Comparison of ENCODE assay signal across 31 cellular contexts in genomic region chr3:111517801-111518200, GRCh38. TPM values are rescaled to one million over a fixed set of nuclear protein-coding genes. Genes with fewer than 3 reads are reported as not detected.
A peak's percentile ranks its signal among the peaks of the same experiment; 100 is the strongest.
DNase-seq lines count a peak whose midpoint lies in the region; ATAC-seq and TF ChIP-seq lines count a peak whose summit lies in the region.
"Had no signal": no experiment of that assay in that cellular context is flagged by ENCODE, and none has a peak within 500 bp of the region (broad histone marks: within the 10 kb centered on the region; RNA-seq: fewer than 3 reads in every experiment).

No MANE protein-coding gene starts in this region.

- H3K4me3 Mint-ChIP-seq in mesothelial cell of epicardium, result no peak overlapping the region
- H3K4me3 Mint-ChIP-seq: activated CD4-positive, alpha-beta T cell treated with anti-CD3 and anti-CD28 coated beads for 36 hours; activated CD8-positive, alpha-beta T cell treated with anti-CD3 and anti-CD28 coated beads, Interleukin-2, amount 10 ng/mL, durations not matched to agents 7 days and 5 days; effector memory CD8-positive, alpha-beta T cell; stimulated activated effector memory CD8-positive, alpha-beta T cell treated with anti-CD3 and anti-CD28 coated beads, Interleukin-12 subunit alpha, Interleukin-12 subunit beta, amount 100 ng/mL, for 72 hours had no signal

- H2AFZ ChIP-seq in mammary epithelial cell (ENCODE audit: low read depth, low read length), result no peak overlapping the region

- TF ChIP-seq POLR2A in breast epithelium (IDR thresholded peaks at IDR 0.05), result no peak

- H3K9me3 ChIP-seq in mammary epithelial cell (replicated peaks; ENCODE audit: insufficient read depth, low read length) (no peaks in the 10 kb centered on the region), breast epithelium (no peaks in the 10 kb centered on the region)
- H3K9me3 ChIP-seq: colonic mucosa, left ventricle myocardium inferior, upper lobe of left lung had no signal

- CTCF ChIA-PET in mammary epithelial cell (lab: Charles Lee; ENCODE audit: low non-redundant PET), result no interaction called here
- CTCF ChIA-PET in HEK293T (lab: Yijun Ruan, JAX), result no interaction called here

- no peak for TF ChIP-seq CTCF in mammary epithelial cell (conservative IDR thresholded peaks at IDR 0.05 in 1 of 2, IDR thresholded peaks at IDR 0.05 in 1 of 2; ENCODE audit: extremely low read depth in 1 of 2, insufficient read depth in 1 of 2, low read depth in 1 of 2, low read length in 2 of 2)
- no peak for TF ChIP-seq CTCF in breast epithelium (IDR thresholded peaks at IDR 0.05)
- no peak for TF ChIP-seq CTCF in mesothelial cell of epicardium (IDR thresholded peaks at IDR 0.05; ENCODE audit: unreplicated experiment)

- H3K9me3 Mint-ChIP-seq in mesothelial cell of epicardium, result no peaks in the 10 kb centered on the region
- H3K9me3 Mint-ChIP-seq: effector memory CD8-positive, alpha-beta T cell; stimulated activated effector memory CD8-positive, alpha-beta T cell treated with anti-CD3 and anti-CD28 coated beads, Interleukin-12 subunit alpha, Interleukin-12 subunit beta, amount 100 ng/mL, for 72 hours had no signal

- H3K4me2 ChIP-seq in mammary epithelial cell (ENCODE audit: insufficient read depth, low read depth, low read length), result no peak overlapping the region

- H3K27me3 ChIP-seq in mammary epithelial cell (ENCODE audit: insufficient read depth, low read length), result no peaks in the 10 kb centered on the region
- H3K27me3 ChIP-seq in breast epithelium, result no peaks in the 10 kb centered on the region
- H3K27me3 ChIP-seq: colonic mucosa, upper lobe of left lung had no signal

- in situ Hi-C loops in mammary epithelial cell (cut with MboI; ENCODE audit: low sequenced_read_pairs in 2 of 2), result no loop called here

- H3K27ac ChIP-seq in mammary epithelial cell (ENCODE audit: insufficient read depth, low read depth, low read length) (no peak overlapping the region), breast epithelium (no peak overlapping the region)
- H3K27ac ChIP-seq: colonic mucosa, left ventricle myocardium inferior, upper lobe of left lung had no signal

- peaks cover 35% of the 10 kb centered on the region for H3K4me1 Mint-ChIP-seq in mesothelial cell of epicardium
- H3K4me1 Mint-ChIP-seq: activated CD4-positive, alpha-beta T cell treated with anti-CD3 and anti-CD28 coated beads for 36 hours; stimulated activated effector memory CD8-positive, alpha-beta T cell treated with anti-CD3 and anti-CD28 coated beads, Interleukin-12 subunit alpha, Interleukin-12 subunit beta, amount 100 ng/mL, for 72 hours had no signal

- no peaks in the 10 kb centered on the region for H3K79me2 ChIP-seq in mammary epithelial cell (ENCODE audit: insufficient read depth, low read length)

- no peak overlapping the region for H3K9ac ChIP-seq in mammary epithelial cell (ENCODE audit: insufficient read depth, low read length)

- ATAC-seq in HG03097 (IDR thresholded peaks at IDR 0.05; ENCODE audit: low FRiP score, unreplicated experiment) (no peak), HG02870 (IDR thresholded peaks at IDR 0.05; ENCODE audit: unreplicated experiment) (no peak)
- ATAC-seq: activated CD4-positive, alpha-beta T cell treated with anti-CD3 and anti-CD28 coated beads for 36 hours; activated CD8-positive, alpha-beta T cell treated with anti-CD3 and anti-CD28 coated beads, Interleukin-2, amount 10 ng/mL, durations not matched to agents 7 days and 5 days; effector memory CD8-positive, alpha-beta T cell; K562; stimulated activated effector memory CD8-positive, alpha-beta T cell treated with anti-CD3 and anti-CD28 coated beads, Interleukin-12 subunit alpha, Interleukin-12 subunit beta, amount 100 ng/mL, for 72 hours had no signal

- H3K4me1 ChIP-seq in mammary epithelial cell (ENCODE audit: insufficient read depth, low read length), result no peaks in the 10 kb centered on the region
- H3K4me1 ChIP-seq in breast epithelium, result no peaks in the 10 kb centered on the region
- H3K4me1 ChIP-seq: colonic mucosa, left ventricle myocardium inferior, upper lobe of left lung had no signal

- H3K36me3 Mint-ChIP-seq in mesothelial cell of epicardium, result no peaks in the 10 kb centered on the region
- H3K36me3 Mint-ChIP-seq: stimulated activated effector memory CD8-positive, alpha-beta T cell treated with anti-CD3 and anti-CD28 coated beads, Interleukin-12 subunit alpha, Interleukin-12 subunit beta, amount 100 ng/mL, for 72 hours had no signal

- intact Hi-C loops in mammary epithelial cell (cut with micrococcal nuclease) (no loop called here), breast epithelium (cut with DNase I; ENCODE audit: low total_unique reads) (no loop called here)

- H4K20me1 ChIP-seq in mammary epithelial cell (ENCODE audit: insufficient read depth, low read length), result no peaks in the 10 kb centered on the region

- DNase-seq in mammary epithelial cell, result peak; percentile 27
- no peak for DNase-seq in breast epithelium (ENCODE audit: low spot score in 2 of 2)
- DNase-seq in amniotic epithelial cell (ENCODE audit: low read depth), result peak; percentile 40
- no peak for DNase-seq in mesothelial cell of epicardium (ENCODE audit: low spot score in 2 of 2, unreplicated experiment in 2 of 2)
- no peak for DNase-seq in ecto neural progenitor cell (ENCODE audit: low spot score)
- no peak for DNase-seq in HEK293T (ENCODE audit: extremely low spot score)
- DNase-seq: 8988T; activated CD4-positive, alpha-beta T cell treated with anti-CD3 and anti-CD28 coated beads for 36 hours; activated CD8-positive, alpha-beta T cell treated with anti-CD3 and anti-CD28 coated beads, Interleukin-2, amount 10 ng/mL, durations not matched to agents 7 days and 5 days; activated naive CD4-positive, alpha-beta T cell treated with anti-CD3 and anti-CD28 coated beads, Interleukin-2, amount 50 U/mL, for 16 hours; amygdala; Calu3; colonic mucosa; DMS79 treated with DMSO at 0.1 percent for 48 hours; effector memory CD8-positive, alpha-beta T cell; glutamatergic neuron; left ventricle myocardium inferior; mesendoderm; NCI-H1105 treated with DMSO at 0.1 percent for 48 hours; NCI-H2081 treated with DMSO at 0.1 percent for 48 hours; NCI-H226; NCI-H748 treated with DMSO at 0.1 percent for 48 hours; posterior cingulate gyrus; SIG-M5; stimulated activated CD4-positive, alpha-beta T cell treated with anti-CD3 and anti-CD28 coated beads, Interleukin-15, amount 100 ng/mL, for 24 hours; upper lobe of left lung had no signal

- POLR2A ChIA-PET in HEK293T (lab: Yijun Ruan, JAX), result no interaction called here

- H3K4me3 ChIP-seq in mammary epithelial cell (replicated peaks in 1 of 3; ENCODE audit: insufficient read depth in 1 of 3, low read depth in 2 of 3, low read length in 3 of 3) (no peak overlapping the region), breast epithelium (no peak overlapping the region)
- H3K4me3 ChIP-seq: colonic mucosa, K562, left ventricle myocardium inferior, upper lobe of left lung had no signal

- H3K27ac Mint-ChIP-seq in mesothelial cell of epicardium, result peak overlapping the region; percentile 72
- H3K27ac Mint-ChIP-seq: activated CD4-positive, alpha-beta T cell treated with anti-CD3 and anti-CD28 coated beads for 36 hours; activated CD8-positive, alpha-beta T cell treated with anti-CD3 and anti-CD28 coated beads, Interleukin-2, amount 10 ng/mL, durations not matched to agents 7 days and 5 days; effector memory CD8-positive, alpha-beta T cell; stimulated activated effector memory CD8-positive, alpha-beta T cell treated with anti-CD3 and anti-CD28 coated beads, Interleukin-12 subunit alpha, Interleukin-12 subunit beta, amount 100 ng/mL, for 72 hours had no signal

- BruUV-seq in mammary epithelial cell (replicated peaks; lab: Mats Ljungman, UMichigan), result no TSS peak

- no peaks in the 10 kb centered on the region for H3K27me3 Mint-ChIP-seq in mesothelial cell of epicardium (ENCODE audit: low read depth)
- H3K27me3 Mint-ChIP-seq: activated CD4-positive, alpha-beta T cell treated with anti-CD3 and anti-CD28 coated beads for 36 hours; effector memory CD8-positive, alpha-beta T cell had no signal

- WGBS in mammary epithelial cell (ENCODE audit: low coverage, missing lambda C conversion rate), result 56% methylated on average over 4 of the region's 4 CpGs

- dilution Hi-C loops in mammary epithelial cell (cut with HindIII; ENCODE audit: low sequenced_read_pairs), result no loop called here

- H3K36me3 ChIP-seq in mammary epithelial cell (ENCODE audit: insufficient read depth, low read length), result no peaks in the 10 kb centered on the region
- H3K36me3 ChIP-seq in breast epithelium, result no peaks in the 10 kb centered on the region
- H3K36me3 ChIP-seq: colonic mucosa, left ventricle myocardium inferior, upper lobe of left lung had no signal

TF ChIP-seq in HEK293T, 16 proteins besides CTCF, POLR2A, EP300 and RAD21:
- TF ChIP-seq SP1 (IDR thresholded peaks at IDR 0.05) (no peak), FOXM1 (IDR thresholded peaks at IDR 0.05; ENCODE audit: borderline replicate concordance) (no peak), L3MBTL2 (conservative IDR thresholded peaks at IDR 0.05) (no peak), ELF4 (IDR thresholded peaks at IDR 0.05) (no peak), CTBP1 (IDR thresholded peaks at IDR 0.05; ENCODE audit: borderline replicate concordance) (no peak), FOXK2 (IDR thresholded peaks at IDR 0.05) (no peak), NFRKB (IDR thresholded peaks at IDR 0.05) (no peak), SUZ12 (IDR thresholded peaks at IDR 0.05) (no peak), ARNT (IDR thresholded peaks at IDR 0.05) (no peak), BHLHE40 (IDR thresholded peaks at IDR 0.05; ENCODE audit: borderline replicate concordance) (no peak)

RNA-seq across cellular contexts. Expression of gene CD96, which starts 24.2 kb away (rescaled TPM):
- total RNA-seq in mammary epithelial cell, result under 1 TPM in 1 of 2 donors, not detected in 1; 0.16 TPM
- 0.09 TPM for polyA plus RNA-seq in mammary epithelial cell
- not detected for polyA minus RNA-seq in mammary epithelial cell
- total RNA-seq in breast epithelium, result 1 to 10 TPM; 1.4 to 8.2 (median 6.2) TPM
- 0.20 to 0.27 TPM (median 0.23 TPM) in 3 replicates for total RNA-seq in mesothelial cell of epicardium
- total RNA-seq: Calu3, fibroblast of villous mesenchyme had no signal

Comparison
In these comparisons a context has a peak if more than half of its experiments do, and no peak if none do; other contexts are left out.
1. DNase-seq: peak in mammary epithelial cell (single experiment) and amniotic epithelial cell (single experiment); none in breast epithelium (0 of 2), mesothelial cell of epicardium (0 of 2), ecto neural progenitor cell (single experiment) and HEK293T (single experiment).